ENCODE assay signal across 9 cellular contexts in genomic region chr12:122096591-122097149, GRCh38. TPM values are rescaled to one million over a fixed set of nuclear protein-coding genes. Genes with fewer than 3 reads are reported as not detected.
DNase-seq lines count a peak whose midpoint lies in the region; ATAC-seq and TF ChIP-seq lines count a peak whose summit lies in the region.
"Had no signal": no experiment of that assay in that cellular context is flagged by ENCODE, and none has a peak within 500 bp of the region (broad histone marks: within the 10 kb centered on the region; RNA-seq: fewer than 3 reads in every experiment).

No MANE protein-coding gene starts in this region.

- H3K36me3 ChIP-seq in breast epithelium, result no peaks in the 10 kb centered on the region

- no peaks in the 10 kb centered on the region for H3K9me3 ChIP-seq in breast epithelium

- H3K27me3 ChIP-seq in breast epithelium, result no peaks in the 10 kb centered on the region

- no peak for TF ChIP-seq CTCF in breast epithelium (IDR thresholded peaks at IDR 0.05)

- peak overlapping the region in 1 of 3 donors; percentile 15 for H3K4me3 ChIP-seq in breast epithelium

- TF ChIP-seq POLR2A in breast epithelium (IDR thresholded peaks at IDR 0.05), result no peak

- peak; percentile 26 for DNase-seq in DMS 273 (lab: John Stamatoyannopoulos, UW; ENCODE audit: unreplicated experiment)
- DNase-seq in DMS 273 treated with DMSO at 0.1 percent for 48 hours (lab: John Stamatoyannopoulos, UW), result no peak
- no peak for DNase-seq in breast epithelium (ENCODE audit: low spot score in 2 of 2)
- no peak for DNase-seq in left lobe of liver (ENCODE audit: low spot score)
- DNase-seq in substantia nigra (lab: John Stamatoyannopoulos, UW), result peak in 1 of 49 donors; percentile 13
- no peak for DNase-seq in SIG-M5 (lab: John Stamatoyannopoulos, UW)
- DNase-seq: NCI-H1694 treated with DMSO at 0.1 percent for 48 hours had no signal

- peaks cover 0 to 31% of the 10 kb centered on the region in 2 donors for H3K4me1 ChIP-seq in breast epithelium

- peak; percentile 5 for ATAC-seq in left lobe of liver
- no peak for ATAC-seq in GM21447 (IDR thresholded peaks at IDR 0.05; ENCODE audit: unreplicated experiment)
- ATAC-seq in HG03159 (IDR thresholded peaks at IDR 0.05; ENCODE audit: unreplicated experiment), result no peak

- intact Hi-C loops in breast epithelium (cut with DNase I; ENCODE audit: low total_unique reads), result no loop called here

- H3K27ac ChIP-seq in breast epithelium, result peak overlapping the region; percentile 44 to 86
- H3K27ac ChIP-seq in substantia nigra (ENCODE audit: low read depth, low read length, poor library complexity, severe bottlenecking), result peak overlapping the region; percentile 41

RNA-seq across cellular contexts. Expression of gene MLXIP, which starts 18.1 kb away (rescaled TPM):
- total RNA-seq in breast epithelium, result 10 to 100 TPM; 21.1 to 31.1 (median 28.2) TPM
- total RNA-seq in left lobe of liver, result 19.0 TPM
